In the genomic region with DNA sequence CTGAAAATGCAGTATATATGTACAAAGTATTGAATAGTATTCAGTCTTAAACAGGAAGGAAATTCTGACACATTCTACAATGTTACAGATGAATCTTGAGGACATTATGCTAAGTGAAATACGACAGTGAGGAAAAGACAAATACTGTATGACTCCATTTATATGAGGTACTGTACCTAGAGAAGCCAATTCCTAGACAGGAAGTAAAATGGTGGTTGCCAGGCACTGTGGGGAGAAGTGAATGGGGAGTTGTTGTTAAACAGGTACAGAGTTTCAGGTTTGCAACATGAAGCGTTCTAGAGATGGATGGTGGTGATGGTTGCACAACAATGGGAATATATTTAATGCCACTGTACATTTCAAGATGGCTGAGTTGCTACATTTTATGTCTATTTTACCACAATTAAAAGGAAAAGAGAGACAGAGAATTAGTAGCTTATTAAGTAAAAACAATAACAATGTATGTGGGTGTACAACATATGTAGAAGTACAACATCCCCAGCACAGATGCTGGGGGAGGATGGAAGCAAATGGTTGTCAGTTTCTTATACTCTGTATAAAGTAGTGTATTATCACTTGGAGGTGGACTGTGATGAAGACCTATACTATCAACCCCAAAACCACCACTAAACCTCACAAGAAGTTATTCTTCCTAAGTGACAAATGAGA, we compare ENCODE assay signal across 21 cellular contexts.
"Had no signal": no experiment of that assay in that cellular context is flagged by ENCODE, and none has a peak within 500 bp of the region (broad histone marks: within the 10 kb centered on the region; RNA-seq: fewer than 3 reads in every experiment).

No MANE protein-coding gene starts in this region.

- H3K36me3 ChIP-seq: brain microvascular endothelial cell, ovary, right lobe of liver, thoracic aorta, upper lobe of right lung had no signal

- ATAC-seq: gastroesophageal sphincter, left cardiac atrium, left ventricle myocardium superior, right lobe of liver, upper lobe of right lung had no signal

- H3K4me3 ChIP-seq: gastroesophageal sphincter, ovary, right lobe of liver, thoracic aorta, upper lobe of right lung had no signal

- H3K9me3 ChIP-seq: ovary, right lobe of liver, thoracic aorta, upper lobe of right lung had no signal

- H3K27ac ChIP-seq: brain microvascular endothelial cell, gastroesophageal sphincter, ovary, right lobe of liver, thoracic aorta, upper lobe of right lung had no signal

- DNase-seq: activated CD4-positive, alpha-beta T cell treated with anti-CD3 and anti-CD28 coated beads for 1 hour; activated CD8-positive, alpha-beta memory T cell treated with anti-CD3 and anti-CD28 coated beads for 24 hours; activated gamma-delta T cell treated with Interleukin-2 at 50 U/mL for 16 hours; activated naive CD8-positive, alpha-beta T cell treated with anti-CD3 and anti-CD28 coated beads, Interleukin-2, amount 10 ng/mL, durations not matched to agents 7 days and 5 days; amniotic stem cell; brain microvascular endothelial cell; caudate nucleus; cortex of kidney; head of caudate nucleus; hippocampal formation; left cardiac atrium; left ventricle myocardium superior; nephron progenitor cell; ovary; right lobe of liver; stimulated activated CD4-positive, alpha-beta T cell treated with anti-CD3 and anti-CD28 coated beads, Interleukin-2, amount 100 ng/mL, for 48 hours; upper lobe of right lung had no signal

- H3K4me3 Mint-ChIP-seq: activated naive CD8-positive, alpha-beta T cell treated with anti-CD3 and anti-CD28 coated beads, Interleukin-2, amount 10 ng/mL, durations not matched to agents 7 days and 5 days; nephron progenitor cell; stimulated activated naive CD8-positive, alpha-beta T cell treated with anti-CD3 and anti-CD28 coated beads, Interleukin-15, Interleukin-2, amounts not matched to agents 100 ng/mL and 50 ng/mL, for 24 hours had no signal

- H3K27me3 ChIP-seq: brain microvascular endothelial cell, gastroesophageal sphincter, ovary, right lobe of liver, upper lobe of right lung had no signal

- H3K27ac Mint-ChIP-seq: activated naive CD8-positive, alpha-beta T cell treated with anti-CD3 and anti-CD28 coated beads, Interleukin-2, amount 10 ng/mL, durations not matched to agents 7 days and 5 days; nephron progenitor cell; progenitor cell of endocrine pancreas; stimulated activated naive CD8-positive, alpha-beta T cell treated with anti-CD3 and anti-CD28 coated beads, Interleukin-15, Interleukin-2, amounts not matched to agents 100 ng/mL and 50 ng/mL, for 24 hours had no signal

- H3K27me3 Mint-ChIP-seq: activated naive CD8-positive, alpha-beta T cell treated with anti-CD3 and anti-CD28 coated beads, Interleukin-2, amount 10 ng/mL, durations not matched to agents 7 days and 5 days; progenitor cell of endocrine pancreas; stimulated activated naive CD8-positive, alpha-beta T cell treated with anti-CD3 and anti-CD28 coated beads, Interleukin-15, Interleukin-2, amounts not matched to agents 100 ng/mL and 50 ng/mL, for 24 hours had no signal
